Comparison of ENCODE assay signal across 8 cellular contexts in the genomic region with DNA sequence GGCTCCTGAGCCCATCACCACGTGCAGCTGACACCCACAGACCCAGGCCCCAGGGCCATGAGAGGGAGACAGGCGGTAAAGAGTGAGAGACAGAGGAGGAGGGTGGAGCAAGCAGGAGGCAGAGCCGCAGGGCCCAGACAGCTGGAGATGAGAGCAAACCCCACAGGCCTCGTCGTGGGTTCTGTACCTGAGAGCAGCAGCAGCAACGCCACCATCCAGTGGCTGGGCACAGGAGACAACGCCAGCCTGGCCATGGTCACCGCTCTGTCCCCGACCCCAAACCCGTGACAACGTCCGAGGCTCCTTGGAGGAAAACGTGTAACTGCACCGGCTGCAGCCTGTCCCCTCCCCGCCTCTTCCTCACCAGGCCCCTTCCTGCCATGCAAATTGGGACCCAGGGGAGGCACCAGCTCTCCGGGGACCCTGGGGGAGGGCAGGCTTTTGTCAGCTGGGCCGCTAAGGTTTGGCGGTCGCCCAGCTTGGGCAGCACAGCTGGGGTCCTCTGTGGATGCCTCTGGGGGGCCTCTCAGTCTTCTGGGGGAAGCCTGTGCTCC.
DNase-seq lines count a peak whose midpoint lies in the region; ATAC-seq lines count a peak whose summit lies in the region.

Gene CD79B, minus strand, starts transcription at position 324 of the 554 bp plus-strand sequence. Its CDS starts 70 bp downstream, at position 254.

- no peaks in the 10 kb centered on the region for H3K27me3 Mint-ChIP-seq in memory B cell

- ATAC-seq in HG03025 (IDR thresholded peaks at IDR 0.05; ENCODE audit: low FRiP score, unreplicated experiment) (peak; percentile 67), memory B cell (ENCODE audit: low read depth) (peak; percentile 88)

- H3K27ac Mint-ChIP-seq in memory B cell, result peak within 1 kb of the TSS; percentile 91

- peaks cover 46% of the 10 kb centered on the region for H3K4me1 Mint-ChIP-seq in memory B cell

- H3K36me3 Mint-ChIP-seq in memory B cell, result peaks cover 33% of the 10 kb centered on the region

- peak within 1 kb of the TSS; percentile 100 for H3K4me3 Mint-ChIP-seq in memory B cell

- DNase-seq in GM19238 (ENCODE audit: insufficient read length, low spot score) (peak; percentile 97), memory B cell (ENCODE audit: low spot score in 2 of 2) (peak; percentile 81 to 86), posterior cingulate gyrus (no peak), NCI-H146 (lab: John Stamatoyannopoulos, UW) (no peak), SIG-M5 (lab: John Stamatoyannopoulos, UW) (no peak), NCI-H510A treated with DMSO at 0.1 percent for 48 hours (lab: John Stamatoyannopoulos, UW) (no peak)
- peak; percentile 15 to 25 for DNase-seq in activated CD4-positive, alpha-beta T cell treated with anti-CD3 and anti-CD28 coated beads, Interleukin-2, amount 50 U/mL, for 4 hours

- intact Hi-C loops in posterior cingulate gyrus (cut with DNase I), result no loop called here

- H3K9me3 Mint-ChIP-seq in memory B cell, result peaks cover 1% of the 10 kb centered on the region

Comparison
In these comparisons a context has a peak if more than half of its experiments do, and no peak if none do; other contexts are left out.
1. DNase-seq: peak in GM19238 (single experiment), activated CD4-positive, alpha-beta T cell treated with anti-CD3 and anti-CD28 coated beads, Interleukin-2, amount 50 U/mL, for 4 hours (2 of 2) and memory B cell (2 of 2); none in posterior cingulate gyrus (0 of 10), NCI-H146 (single experiment), SIG-M5 (single experiment) and NCI-H510A treated with DMSO at 0.1 percent for 48 hours (single experiment).